ENCODE assay signal across 8 cellular contexts in the genomic region with DNA sequence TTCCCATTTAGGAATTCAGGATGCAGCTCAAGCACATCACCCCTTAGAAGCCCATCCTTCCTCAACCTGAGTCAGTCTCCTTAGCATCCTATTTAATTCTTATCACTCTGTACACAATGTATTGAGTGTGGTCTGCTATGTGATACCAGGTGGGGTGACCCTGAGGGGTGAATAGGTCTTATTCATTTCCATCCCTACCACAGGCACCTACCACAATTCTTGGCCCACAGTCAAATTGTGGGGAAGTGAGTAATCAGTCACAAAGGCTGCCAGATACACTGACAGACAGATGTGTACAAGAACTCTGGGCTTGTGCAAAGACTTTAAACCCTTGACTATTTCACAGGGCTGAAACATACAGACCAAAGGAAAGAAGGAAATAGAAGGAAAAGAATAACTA.
DNase-seq lines count a peak whose midpoint lies in the region; ATAC-seq and TF ChIP-seq lines count a peak whose summit lies in the region.

No MANE protein-coding gene starts in this region.

- no peak overlapping the region for H4K91ac ChIP-seq in mesenchymal stem cell (ENCODE audit: low read length)

- no peak overlapping the region for H3K18ac ChIP-seq in mesenchymal stem cell (ENCODE audit: low read depth in 1 of 2, low read length in 2 of 2)

- H3K4ac ChIP-seq in mesenchymal stem cell (ENCODE audit: low read depth in 1 of 2, low read length in 2 of 2) = no peak overlapping the region

- H3K9me3 ChIP-seq in mesenchymal stem cell (ENCODE audit: control insufficient read depth, low read length) = peaks cover 5% of the 10 kb centered on the region

- no peak overlapping the region for H2AFZ ChIP-seq in mesenchymal stem cell (ENCODE audit: low read depth, low read length)

- H3K4me1 ChIP-seq in mesenchymal stem cell (ENCODE audit: control insufficient read depth, insufficient read depth, low read depth, low read length) = peaks cover 6% of the 10 kb centered on the region

- H2AK5ac ChIP-seq in mesenchymal stem cell (ENCODE audit: low read length, severe bottlenecking) = no peak overlapping the region

- no peak overlapping the region for H2BK120ac ChIP-seq in mesenchymal stem cell (ENCODE audit: low read depth, low read length)

- DNase-seq in mesenchymal stem cell = peak; percentile 29
- no peak for DNase-seq in activated effector memory CD4-positive, alpha-beta T cell treated with Interleukin-2 at 50 U/mL for 16 hours
- DNase-seq in amniotic stem cell (lab: John Stamatoyannopoulos, UW) = no peak
- DNase-seq in medulla oblongata (ENCODE audit: extremely low spot score) = no peak
- no peak for DNase-seq in GM10248 (ENCODE audit: extremely low spot score)

- ATAC-seq in GM18870 (IDR thresholded peaks at IDR 0.05; ENCODE audit: unreplicated experiment) (peak; percentile 86), HG03066 (IDR thresholded peaks at IDR 0.05; ENCODE audit: low read depth, unreplicated experiment) (peak; percentile 52), SK-N-SH treated with all-trans-retinoic acid at 6 μM for 48 hours (peak; percentile 59)

- H3K23ac ChIP-seq in mesenchymal stem cell (ENCODE audit: low read length in 2 of 2) = no peak overlapping the region

- no peak overlapping the region for H4K8ac ChIP-seq in mesenchymal stem cell (ENCODE audit: low read length)

- no peak overlapping the region for H3K4me3 ChIP-seq in mesenchymal stem cell (ENCODE audit: insufficient read depth in 1 of 2, low read depth in 1 of 2, low read length in 2 of 2)

- no peaks in the 10 kb centered on the region for H3K27me3 ChIP-seq in mesenchymal stem cell (ENCODE audit: control insufficient read depth in 1 of 2, insufficient read depth in 1 of 2, low read length in 2 of 2)

- POLR2A ChIA-PET in GM10248 (lab: Yijun Ruan, JAX) = no interaction called here

- peaks cover 11% of the 10 kb centered on the region for H3K79me1 ChIP-seq in mesenchymal stem cell (replicated peaks; ENCODE audit: low read length, poor library complexity, severe bottlenecking)

- no peak overlapping the region for H2BK5ac ChIP-seq in mesenchymal stem cell (ENCODE audit: low read depth, low read length, poor library complexity, severe bottlenecking)

- H3K4me2 ChIP-seq in mesenchymal stem cell (ENCODE audit: low read length, poor library complexity, severe bottlenecking) = no peak overlapping the region

- H2BK15ac ChIP-seq in mesenchymal stem cell (ENCODE audit: low read depth, poor library complexity, severe bottlenecking) = no peak overlapping the region

- CTCF ChIA-PET in GM10248 (lab: Yijun Ruan, JAX) = no interaction called here

- no peak overlapping the region for H3K9ac ChIP-seq in mesenchymal stem cell (ENCODE audit: low read length)

- H3K27ac ChIP-seq in mesenchymal stem cell (ENCODE audit: low read length, poor library complexity, severe bottlenecking) = no peak overlapping the region

- no peak overlapping the region for H2BK12ac ChIP-seq in mesenchymal stem cell (ENCODE audit: low read length in 2 of 2)

- peaks cover 0 to 8% of the 10 kb centered on the region in 2 experiments for H3K36me3 ChIP-seq in mesenchymal stem cell (ENCODE audit: control insufficient read depth in 1 of 2, insufficient read depth in 2 of 2, low read depth in 1 of 2, low read length in 2 of 2)

- TF ChIP-seq CTCF in GM10248 (IDR thresholded peaks at IDR 0.05; ENCODE audit: control extremely low read depth, extremely low read depth, low read depth, missing control alignments) = no peak

- H3K14ac ChIP-seq in mesenchymal stem cell (ENCODE audit: low read length in 2 of 2) = no peak overlapping the region

TF ChIP-seq in SK-N-SH treated with all-trans-retinoic acid at 6 μM for 48 hours, 23 proteins besides CTCF, POLR2A, EP300 and RAD21:
- no peak for TF ChIP-seq OSR1 (CRISPR knock-in tag; IDR thresholded peaks at IDR 0.05)
- no peak for TF ChIP-seq ZNF8 (CRISPR knock-in tag; IDR thresholded peaks at IDR 0.05)
- no peak for TF ChIP-seq SNAI2 (CRISPR knock-in tag; IDR thresholded peaks at IDR 0.05)
- TF ChIP-seq TCF4 (CRISPR knock-in tag; IDR thresholded peaks at IDR 0.05; ENCODE audit: borderline replicate concordance) = no peak
- TF ChIP-seq, protein P1, sequence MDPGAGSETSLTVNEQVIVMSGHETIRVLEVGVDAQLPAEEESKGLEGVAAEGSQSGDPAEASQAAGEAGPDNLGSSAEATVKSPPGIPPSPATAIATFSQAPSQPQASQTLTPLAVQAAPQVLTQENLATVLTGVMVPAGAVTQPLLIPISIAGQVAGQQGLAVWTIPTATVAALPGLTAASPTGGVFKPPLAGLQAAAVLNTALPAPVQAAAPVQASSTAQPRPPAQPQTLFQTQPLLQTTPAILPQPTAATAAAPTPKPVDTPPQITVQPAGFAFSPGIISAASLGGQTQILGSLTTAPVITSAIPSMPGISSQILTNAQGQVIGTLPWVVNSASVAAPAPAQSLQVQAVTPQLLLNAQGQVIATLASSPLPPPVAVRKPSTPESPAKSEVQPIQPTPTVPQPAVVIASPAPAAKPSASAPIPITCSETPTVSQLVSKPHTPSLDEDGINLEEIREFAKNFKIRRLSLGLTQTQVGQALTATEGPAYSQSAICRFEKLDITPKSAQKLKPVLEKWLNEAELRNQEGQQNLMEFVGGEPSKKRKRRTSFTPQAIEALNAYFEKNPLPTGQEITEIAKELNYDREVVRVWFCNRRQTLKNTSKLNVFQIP (CRISPR knock-in tag; IDR thresholded peaks at IDR 0.05; ENCODE audit: borderline replicate concordance, low read depth) = no peak
- no peak for TF ChIP-seq ZNF70 (CRISPR knock-in tag; IDR thresholded peaks at IDR 0.05)
- TF ChIP-seq PPARA (CRISPR knock-in tag; IDR thresholded peaks at IDR 0.05; ENCODE audit: borderline replicate concordance) = no peak
- TF ChIP-seq ZFP30 (CRISPR knock-in tag; IDR thresholded peaks at IDR 0.05) = no peak
- TF ChIP-seq BACH2 (CRISPR knock-in tag; IDR thresholded peaks at IDR 0.05; ENCODE audit: borderline replicate concordance) = no peak
- no peak for TF ChIP-seq ARNTL (CRISPR knock-in tag; IDR thresholded peaks at IDR 0.05; ENCODE audit: borderline replicate concordance, low read depth)
- no peak for TF ChIP-seq CREB5 (CRISPR knock-in tag; IDR thresholded peaks at IDR 0.05; ENCODE audit: low read depth)
- TF ChIP-seq CSRNP3 (CRISPR knock-in tag; IDR thresholded peaks at IDR 0.05) = no peak
- no peak for TF ChIP-seq ZNF565 (CRISPR knock-in tag; conservative IDR thresholded peaks at IDR 0.05; ENCODE audit: low read depth)
- TF ChIP-seq ESRRG (CRISPR knock-in tag; IDR thresholded peaks at IDR 0.05) = no peak
- no peak for TF ChIP-seq TOX (CRISPR knock-in tag; IDR thresholded peaks at IDR 0.05; ENCODE audit: borderline replicate concordance)
- TF ChIP-seq RARB (CRISPR knock-in tag; IDR thresholded peaks at IDR 0.05) = no peak
- no peak for TF ChIP-seq ZC3H10 (CRISPR knock-in tag; IDR thresholded peaks at IDR 0.05)
- no peak for TF ChIP-seq GLIS3 (CRISPR knock-in tag; IDR thresholded peaks at IDR 0.05)
